ENCODE assay signal across 22 cellular contexts in the genomic region with DNA sequence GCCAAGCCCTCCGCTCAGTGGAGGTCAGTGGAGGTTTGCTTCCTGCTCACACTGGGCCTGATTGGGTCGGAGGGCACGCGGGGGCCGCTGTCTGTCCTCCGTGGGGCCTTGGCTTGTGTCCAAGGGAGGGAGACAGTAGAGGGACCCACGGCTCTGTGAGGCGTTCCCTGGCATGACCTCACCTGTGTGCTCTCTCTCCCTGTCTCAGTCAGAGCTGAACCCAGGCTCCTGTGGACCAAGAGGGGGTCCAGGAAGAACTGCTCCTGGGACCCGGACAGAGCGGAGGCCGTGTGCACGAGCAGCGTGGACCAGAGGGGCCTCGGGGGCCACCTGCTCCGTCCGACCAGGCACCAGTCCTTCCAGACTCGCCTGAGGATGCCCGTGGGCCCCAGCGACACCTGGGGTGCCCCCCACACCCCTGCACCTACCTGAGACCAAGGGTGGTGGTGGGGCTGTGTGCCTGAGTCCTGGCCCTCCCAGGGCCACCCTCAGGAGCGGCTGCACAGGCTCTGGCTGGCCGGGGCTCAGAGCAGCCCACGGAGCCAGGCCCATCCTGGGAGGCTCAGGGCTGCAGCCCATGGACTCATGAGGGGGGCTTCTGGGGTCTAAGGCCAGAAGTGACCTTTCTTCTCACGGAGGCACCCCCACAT. TPM values are rescaled to one million over a fixed set of nuclear protein-coding genes. Genes with fewer than 3 reads are reported as not detected.
A peak's percentile ranks its signal among the peaks of the same experiment; 100 is the strongest.
DNase-seq lines count a peak whose midpoint lies in the region; ATAC-seq, FAIRE-seq and TF ChIP-seq lines count a peak whose summit lies in the region.
"Had no signal": no experiment of that assay in that cellular context is flagged by ENCODE, and none has a peak within 500 bp of the region (broad histone marks: within the 10 kb centered on the region; RNA-seq: fewer than 3 reads in every experiment).

No MANE protein-coding gene starts in this region.

- FAIRE-seq in K562 (lab: Jason Lieb, UNC) (no peak), small intestine (lab: Jason Lieb, UNC) (no peak)
- FAIRE-seq: A204.1, D721Med, GM12892, GM18507 had no signal

- no peak overlapping the region for H2BK120ac ChIP-seq in mesenchymal stem cell (ENCODE audit: low read depth, low read length)

- no peak for DNase-seq in K562 (ENCODE audit: extremely low read depth in 1 of 4, low spot score in 3 of 4)
- no peak for DNase-seq in mesenchymal stem cell
- no peak for DNase-seq in small intestine
- no peak for DNase-seq in activated naive CD8-positive, alpha-beta T cell treated with anti-CD3 and anti-CD28 coated beads, Interleukin-2, amount 50 U/mL, for 24 hours
- no peak for DNase-seq in DMS79 (lab: John Stamatoyannopoulos, UW)
- DNase-seq: ACHN; Caco-2; CD4-positive, alpha-beta T cell; GDM1; GOT3; H9 had no signal

- H3K79me1 ChIP-seq in mesenchymal stem cell (replicated peaks; ENCODE audit: low read length, poor library complexity, severe bottlenecking) = peaks cover 1% of the 10 kb centered on the region

- H2AFZ ChIP-seq in K562 (ENCODE audit: low read depth, low read length) (no peak overlapping the region), mesenchymal stem cell (ENCODE audit: low read depth, low read length) (no peak overlapping the region)

- TF ChIP-seq POLR2A in K562 (conservative IDR thresholded peaks at IDR 0.05) = no peak

- H3K27me3 ChIP-seq in K562 (ENCODE audit: control insufficient read depth in 2 of 2, insufficient read depth in 2 of 2, low read length in 2 of 2) (peaks cover 30 to 40% of the 10 kb centered on the region in 2 experiments; a peak in 4 of 5 replicates), mesenchymal stem cell (ENCODE audit: control insufficient read depth in 1 of 2, insufficient read depth in 1 of 2, low read length in 2 of 2) (peaks cover 0 to 46% of the 10 kb centered on the region in 2 experiments), small intestine (ENCODE audit: control insufficient read depth in 2 of 2, insufficient read depth in 2 of 2, low read length in 2 of 2) (no peaks in the 10 kb centered on the region)

- H3K36me3 ChIP-seq in K562 (ENCODE audit: control insufficient read depth, insufficient read depth, low read length) (no peaks in the 10 kb centered on the region), mesenchymal stem cell (ENCODE audit: control insufficient read depth in 1 of 2, insufficient read depth in 2 of 2, low read depth in 1 of 2, low read length in 2 of 2) (peaks cover 0 to 15% of the 10 kb centered on the region in 2 experiments), small intestine (ENCODE audit: control insufficient read depth in 2 of 2, insufficient read depth in 2 of 2, low read length in 2 of 2) (no peaks in the 10 kb centered on the region)

- 50% methylated on average over 23 of the region's 23 CpGs for WGBS in K562 (ENCODE audit: insufficient coverage, low coverage, missing lambda C conversion rate)
- WGBS in mesenchymal stem cell = 93% methylated on average over 17 of the region's 23 CpGs
- WGBS in small intestine, 3 donors = 80 to 88% (median 80%) methylated on average over 22 to 23 of the region's 23 CpGs

- H3K79me2 ChIP-seq in K562 (ENCODE audit: control insufficient read depth, insufficient read depth, low read length) = no peaks in the 10 kb centered on the region

- H3K4me1 ChIP-seq in K562 (replicated peaks in 1 of 2; ENCODE audit: control insufficient read depth in 2 of 2, insufficient read depth in 2 of 2, low read length in 2 of 2) (peaks cover 25 to 84% of the 10 kb centered on the region in 2 experiments), mesenchymal stem cell (ENCODE audit: control insufficient read depth, insufficient read depth, low read depth, low read length) (peaks cover 60% of the 10 kb centered on the region), small intestine (ENCODE audit: control insufficient read depth in 2 of 2, insufficient read depth in 1 of 2, low read depth in 1 of 2, low read length in 1 of 2) (peaks cover 0 to 6% of the 10 kb centered on the region in 2 donors)

- intact Hi-C loops in K562 (cut with micrococcal nuclease) = no loop called here

- peak overlapping the region; percentile 4 for H2AK5ac ChIP-seq in mesenchymal stem cell (ENCODE audit: low read length, severe bottlenecking)

- no peak overlapping the region for H3K4ac ChIP-seq in mesenchymal stem cell (ENCODE audit: low read depth in 1 of 2, low read length in 2 of 2)

- no peaks in the 10 kb centered on the region for H3K27me3 Mint-ChIP-seq in activated naive CD8-positive, alpha-beta T cell treated with anti-CD3 and anti-CD28 coated beads, Interleukin-2, amount 50 U/mL, for 24 hours
- H3K27me3 Mint-ChIP-seq: CD4-positive, alpha-beta T cell had no signal

- H3K18ac ChIP-seq in mesenchymal stem cell (ENCODE audit: low read depth in 1 of 2, low read length in 2 of 2) = no peak overlapping the region

- no peaks in the 10 kb centered on the region; the same call in 1 of the 2 replicates for H4K20me1 ChIP-seq in K562 (replicated peaks; ENCODE audit: control insufficient read depth, insufficient read depth, low read length)

- H3K4me3 ChIP-seq in K562 (no peak overlapping the region), mesenchymal stem cell (ENCODE audit: insufficient read depth in 1 of 2, low read depth in 1 of 2, low read length in 2 of 2) (no peak overlapping the region), small intestine (ENCODE audit: low read depth in 1 of 2, low read length in 2 of 2) (no peak overlapping the region)

- no peak overlapping the region for H3K27ac ChIP-seq in K562 (ENCODE audit: extremely low read depth, low read depth, low read length)
- H3K27ac ChIP-seq in mesenchymal stem cell (ENCODE audit: low read length, poor library complexity, severe bottlenecking) = no peak overlapping the region
- peak overlapping the region; percentile 97 to 100 for H3K27ac ChIP-seq in small intestine (ENCODE audit: low read depth in 1 of 2, low read length in 1 of 2)
- H3K27ac ChIP-seq: C4-2B, HL-60 had no signal

- no peak overlapping the region for H4K91ac ChIP-seq in mesenchymal stem cell (ENCODE audit: low read length)

- TF ChIP-seq RAD21 in K562 (CRISPR knock-in tag; conservative IDR thresholded peaks at IDR 0.05 in 1 of 2, IDR thresholded peaks at IDR 0.05 in 1 of 2) = no peak

- no peak overlapping the region for H2BK12ac ChIP-seq in mesenchymal stem cell (ENCODE audit: low read length in 2 of 2)

- no peak overlapping the region for H3K14ac ChIP-seq in mesenchymal stem cell (ENCODE audit: low read length in 2 of 2)

- no peak overlapping the region for H2BK5ac ChIP-seq in mesenchymal stem cell (ENCODE audit: low read depth, low read length, poor library complexity, severe bottlenecking)

- in situ Hi-C loops in K562 (cut with MboI) = no loop called here

- no peak overlapping the region for H3K23ac ChIP-seq in mesenchymal stem cell (ENCODE audit: low read length in 2 of 2)

- no peak for TF ChIP-seq EP300 in K562 (IDR thresholded peaks at IDR 0.05; ENCODE audit: low read length)

- H3K9ac ChIP-seq in K562 (ENCODE audit: insufficient read depth in 1 of 2, low read depth in 2 of 2, low read length in 2 of 2) = no peak overlapping the region
- H3K9ac ChIP-seq in mesenchymal stem cell (ENCODE audit: low read length) = no peak overlapping the region

- POLR2A ChIA-PET in K562 (lab: Yijun Ruan, JAX) = interaction anchor here (1.0 to 1.1 kb wide), 2 partner anchors 18 to 40 kb away, joined by 3 read pairs; no protein-coding TSS in a partner anchor

- no TSS peak for BruUV-seq in K562 (replicated peaks; lab: Mats Ljungman, UMichigan)

- ATAC-seq in K562 (no peak), HG03442 (IDR thresholded peaks at IDR 0.05; ENCODE audit: unreplicated experiment) (no peak), HG02763 (IDR thresholded peaks at IDR 0.05; ENCODE audit: unreplicated experiment) (no peak)
- no peak for ATAC-seq in activated naive CD8-positive, alpha-beta T cell treated with anti-CD3 and anti-CD28 coated beads, Interleukin-2, amount 50 U/mL, for 24 hours

- H2BK15ac ChIP-seq in mesenchymal stem cell (ENCODE audit: low read depth, poor library complexity, severe bottlenecking) = no peak overlapping the region

- no peaks in the 10 kb centered on the region for H3K36me3 Mint-ChIP-seq in activated naive CD8-positive, alpha-beta T cell treated with anti-CD3 and anti-CD28 coated beads, Interleukin-2, amount 50 U/mL, for 24 hours (ENCODE audit: low read depth)

- H3K27ac Mint-ChIP-seq in activated naive CD8-positive, alpha-beta T cell treated with anti-CD3 and anti-CD28 coated beads, Interleukin-2, amount 50 U/mL, for 24 hours = no peak overlapping the region
- H3K27ac Mint-ChIP-seq: CD4-positive, alpha-beta T cell; H9 had no signal

- CTCF ChIA-PET in K562 (lab: Yijun Ruan, JAX; ENCODE audit: low intra/inter-chr PET ratio) = no interaction called here

- H3K4me2 ChIP-seq in K562 (ENCODE audit: insufficient read depth, low read length) (no peak overlapping the region), mesenchymal stem cell (ENCODE audit: low read length, poor library complexity, severe bottlenecking) (no peak overlapping the region)

- no peaks in the 10 kb centered on the region for H3K9me3 ChIP-seq in K562 (replicated peaks; ENCODE audit: control insufficient read depth, insufficient read depth, low read depth, low read length)
- no peaks in the 10 kb centered on the region for H3K9me3 ChIP-seq in mesenchymal stem cell (ENCODE audit: control insufficient read depth, low read length)
- no peaks in the 10 kb centered on the region for H3K9me3 ChIP-seq in small intestine (ENCODE audit: control insufficient read depth, low read depth)
- H3K9me3 ChIP-seq: Caco-2 had no signal

- TF ChIP-seq CTCF in K562 (IDR thresholded peaks at IDR 0.05 in 2 of 3, conservative IDR thresholded peaks at IDR 0.05 in 1 of 3; ENCODE audit: insufficient read depth in 2 of 3, low read depth in 1 of 3, low read length in 3 of 3) = no peak

- H3K9me1 ChIP-seq in K562 (ENCODE audit: control insufficient read depth, insufficient read depth, low read length) = no peaks in the 10 kb centered on the region

- no peaks in the 10 kb centered on the region for H3K9me3 Mint-ChIP-seq in activated naive CD8-positive, alpha-beta T cell treated with anti-CD3 and anti-CD28 coated beads, Interleukin-2, amount 50 U/mL, for 24 hours

- H3K4me3 Mint-ChIP-seq in activated naive CD8-positive, alpha-beta T cell treated with anti-CD3 and anti-CD28 coated beads, Interleukin-2, amount 50 U/mL, for 24 hours = no peak overlapping the region
- H3K4me3 Mint-ChIP-seq: CD4-positive, alpha-beta T cell; H9 had no signal

- no peaks in the 10 kb centered on the region for H3K4me1 Mint-ChIP-seq in activated naive CD8-positive, alpha-beta T cell treated with anti-CD3 and anti-CD28 coated beads, Interleukin-2, amount 50 U/mL, for 24 hours

- H4K8ac ChIP-seq in mesenchymal stem cell (ENCODE audit: low read length) = no peak overlapping the region

RNA-seq across cellular contexts. Expression of a gene that starts 13.3 kb away (rescaled TPM):
- total RNA-seq in K562 (2011; cell fraction: chromatin; rRNA removed; ENCODE audit: low replicate concordance) = 0.21 TPM in 1 of 2 replicates, not detected in the other
- total RNA-seq in K562 (2011; cell fraction: nucleolus; rRNA removed) = 0.17 TPM in 1 of 2 replicates, not detected in the other
- total RNA-seq in K562 (2011; cell fraction: nucleoplasm; rRNA removed) = not detected in 2 replicates
- total RNA-seq in K562 (2014; rRNA removed) (not detected in 2 replicates), K562 (2014; rRNA removed; fragmentation: Illumina TruSeq; extraction: Trizol) (not detected in 2 replicates), K562 (2015; rRNA removed; fragmentation: Illumina TruSeq; extraction: Trizol) (not detected in 2 replicates), K562 (2021) (not detected in 2 replicates)
- polyA plus RNA-seq in K562 (2011; rRNA removed) (not detected in 2 replicates), K562 (2014; fragmentation: Illumina TruSeq; extraction: Trizol) (not detected in 2 replicates), K562 (2014; fragmentation: Nextera tagmentation; extraction: Ambion mirVana) (not detected), K562 (2014; rRNA removed) (not detected in 2 replicates), small intestine (under 1 TPM in 1 of 3 donors, not detected in 2; 0.36 TPM)
- polyA plus RNA-seq in K562 (2011; cell fraction: cytosol; rRNA removed) = 0.06 TPM in 1 of 2 replicates, not detected in the other
- polyA plus RNA-seq in K562 (2011; cell fraction: nucleus; rRNA removed) = 0.07 and 0.38 TPM in 2 replicates
- polyA plus RNA-seq in K562 (2012) = 0.10 TPM in 1 of 2 replicates, not detected in the other
- not detected in 2 replicates for polyA minus RNA-seq in K562 (2011; rRNA and poly(A)+ RNA removed)
- not detected in 2 replicates for polyA minus RNA-seq in K562 (2011; cell fraction: cytosol; rRNA and poly(A)+ RNA removed)
- polyA minus RNA-seq in K562 (2011; cell fraction: nucleus; rRNA and poly(A)+ RNA removed) = 0.13 TPM in 1 of 2 replicates, not detected in the other
- polyA plus RNA-seq in mesenchymal stem cell (2013, experiment 1 of 2) = not detected
- polyA plus RNA-seq in mesenchymal stem cell (2013, experiment 2 of 2) = not detected
- total RNA-seq: Daoy, HT1080 had no signal
- polyA plus RNA-seq: BJ had no signal

RNA-seq across cellular contexts. Expression of a gene that starts 44.5 kb away (rescaled TPM):
- total RNA-seq in K562 (2011; cell fraction: chromatin; rRNA removed; ENCODE audit: low replicate concordance) = 35.9 and 114 TPM in 2 replicates
- 121 and 123 TPM in 2 replicates for total RNA-seq in K562 (2011; cell fraction: nucleolus; rRNA removed)
- total RNA-seq in K562 (2011; cell fraction: nucleoplasm; rRNA removed) = 60.4 and 67.1 TPM in 2 replicates
- total RNA-seq in K562 (2014; rRNA removed) = 34.0 and 50.2 TPM in 2 replicates
- total RNA-seq in K562 (2014; rRNA removed; fragmentation: Illumina TruSeq; extraction: Trizol) = 1.0 and 1.4 TPM in 2 replicates
- 10.6 and 12.2 TPM in 2 replicates for total RNA-seq in K562 (2015; rRNA removed; fragmentation: Illumina TruSeq; extraction: Trizol)
- 42.3 and 46.4 TPM in 2 replicates for total RNA-seq in K562 (2021)
- 13.2 and 23.8 TPM in 2 replicates for polyA plus RNA-seq in K562 (2011; rRNA removed)
- polyA plus RNA-seq in K562 (2011; cell fraction: cytosol; rRNA removed) = 21.2 and 54.5 TPM in 2 replicates
- polyA plus RNA-seq in K562 (2011; cell fraction: nucleus; rRNA removed) = 125 and 192 TPM in 2 replicates
- 23.9 and 32.3 TPM in 2 replicates for polyA plus RNA-seq in K562 (2012)
- polyA plus RNA-seq in K562 (2014; fragmentation: Illumina TruSeq; extraction: Trizol) = 6.3 and 17.8 TPM in 2 replicates
- under 1 TPM; 0.28 to 0.60 TPM for polyA plus RNA-seq in K562 (2014; fragmentation: Nextera tagmentation; extraction: Ambion mirVana)
- 52.8 and 54.9 TPM in 2 replicates for polyA plus RNA-seq in K562 (2014; rRNA removed)
- 3.2 and 3.9 TPM in 2 replicates for polyA minus RNA-seq in K562 (2011; rRNA and poly(A)+ RNA removed)
- 12.4 and 13.6 TPM in 2 replicates for polyA minus RNA-seq in K562 (2011; cell fraction: cytosol; rRNA and poly(A)+ RNA removed)
- polyA minus RNA-seq in K562 (2011; cell fraction: nucleus; rRNA and poly(A)+ RNA removed) = 34.3 and 38.5 TPM in 2 replicates
- polyA plus RNA-seq in mesenchymal stem cell (2013, experiment 1 of 2) = 7.6 TPM
- polyA plus RNA-seq in mesenchymal stem cell (2013, experiment 2 of 2) = 7.7 TPM
- 10 to 100 TPM; 12.4 to 19.0 (median 12.7) TPM for polyA plus RNA-seq in small intestine

RNA-seq across cellular contexts. Expression of a gene that starts 46.0 kb away (rescaled TPM):
- total RNA-seq in K562 (2011; cell fraction: chromatin; rRNA removed; ENCODE audit: low replicate concordance) = not detected in 2 replicates
- total RNA-seq in K562 (2011; cell fraction: nucleolus; rRNA removed) = 0.50 TPM in 1 of 2 replicates, not detected in the other
- not detected in 2 replicates for total RNA-seq in K562 (2011; cell fraction: nucleoplasm; rRNA removed)
- total RNA-seq in K562 (2014; rRNA removed) (not detected in 2 replicates), K562 (2014; rRNA removed; fragmentation: Illumina TruSeq; extraction: Trizol) (not detected in 2 replicates), K562 (2015; rRNA removed; fragmentation: Illumina TruSeq; extraction: Trizol) (not detected in 2 replicates), K562 (2021) (0.27 TPM in 1 of 2 replicates, not detected in the other)
- polyA plus RNA-seq in K562 (2011; rRNA removed) (not detected in 2 replicates), K562 (2014; fragmentation: Illumina TruSeq; extraction: Trizol) (not detected in 2 replicates), K562 (2014; fragmentation: Nextera tagmentation; extraction: Ambion mirVana) (not detected), K562 (2014; rRNA removed) (0.24 TPM in 1 of 2 replicates, not detected in the other), small intestine (1 to 10 TPM in 2 of 3 donors, not detected in 1; 1.8 to 5.9 TPM)
- not detected in 2 replicates for polyA plus RNA-seq in K562 (2011; cell fraction: cytosol; rRNA removed)
- 0.25 and 0.26 TPM in 2 replicates for polyA plus RNA-seq in K562 (2011; cell fraction: nucleus; rRNA removed)
- polyA plus RNA-seq in K562 (2012) = 0.19 TPM in 1 of 2 replicates, not detected in the other
- polyA minus RNA-seq in K562 (2011; rRNA and poly(A)+ RNA removed) = not detected in 2 replicates
- not detected in 2 replicates for polyA minus RNA-seq in K562 (2011; cell fraction: cytosol; rRNA and poly(A)+ RNA removed)
- polyA minus RNA-seq in K562 (2011; cell fraction: nucleus; rRNA and poly(A)+ RNA removed) = not detected in 2 replicates
- polyA plus RNA-seq in mesenchymal stem cell (2013, experiment 1 of 2) = not detected
- not detected for polyA plus RNA-seq in mesenchymal stem cell (2013, experiment 2 of 2)
- total RNA-seq: Caco-2, HT1080 had no signal

RNA-seq across cellular contexts. Expression of a gene that starts 53.5 kb away (rescaled TPM):
- total RNA-seq in K562 (2011; cell fraction: chromatin; rRNA removed; ENCODE audit: low replicate concordance) = 0.44 TPM in 1 of 2 replicates, not detected in the other
- total RNA-seq in K562 (2011; cell fraction: nucleolus; rRNA removed) = 0.66 and 1.7 TPM in 2 replicates
- not detected in 2 replicates for total RNA-seq in K562 (2011; cell fraction: nucleoplasm; rRNA removed)
- total RNA-seq in K562 (2014; rRNA removed) (0.23 TPM in 1 of 2 replicates, not detected in the other), K562 (2014; rRNA removed; fragmentation: Illumina TruSeq; extraction: Trizol) (not detected in 2 replicates), K562 (2015; rRNA removed; fragmentation: Illumina TruSeq; extraction: Trizol) (0.07 TPM in 1 of 2 replicates, not detected in the other), K562 (2021) (0.44 and 0.47 TPM in 2 replicates)
- polyA plus RNA-seq in K562 (2011; rRNA removed) (0.08 TPM in 1 of 2 replicates, not detected in the other), K562 (2014; fragmentation: Illumina TruSeq; extraction: Trizol) (not detected in 2 replicates), K562 (2014; fragmentation: Nextera tagmentation; extraction: Ambion mirVana) (not detected), K562 (2014; rRNA removed) (0.16 TPM in 1 of 2 replicates, not detected in the other), small intestine (1 to 10 TPM in 2 of 3 donors, not detected in 1; 3.1 to 3.5 TPM)
- polyA plus RNA-seq in K562 (2011; cell fraction: cytosol; rRNA removed) = 0.19 and 0.39 TPM in 2 replicates
- 0.74 and 1.3 TPM in 2 replicates for polyA plus RNA-seq in K562 (2011; cell fraction: nucleus; rRNA removed)
- polyA plus RNA-seq in K562 (2012) = 0.65 TPM in 1 of 2 replicates, not detected in the other
- polyA minus RNA-seq in K562 (2011; rRNA and poly(A)+ RNA removed) = not detected in 2 replicates
- polyA minus RNA-seq in K562 (2011; cell fraction: cytosol; rRNA and poly(A)+ RNA removed) = not detected in 2 replicates
- polyA minus RNA-seq in K562 (2011; cell fraction: nucleus; rRNA and poly(A)+ RNA removed) = 0.22 and 0.27 TPM in 2 replicates
- polyA plus RNA-seq in mesenchymal stem cell (2013, experiment 1 of 2) = 0.04 TPM
- 0.05 TPM for polyA plus RNA-seq in mesenchymal stem cell (2013, experiment 2 of 2)
- total RNA-seq: Caco-2, Daoy had no signal
- polyA plus RNA-seq: BJ had no signal

Comparison
In these comparisons a context has a peak if more than half of its experiments do, and no peak if none do; other contexts are left out.
1. H3K27ac ChIP-seq: peak in small intestine (2 of 2); none in K562 (single experiment) and mesenchymal stem cell (single experiment).